ENCODE assay signal across 1 cellular context in genomic region chr4:67049446-67049845, GRCh38.
TF ChIP-seq lines count a peak whose summit lies in the region.

No MANE protein-coding gene starts in this region.

TF ChIP-seq in WTC11, 78 proteins besides CTCF, POLR2A, EP300 and RAD21 (continued from another document):
- no peak for TF ChIP-seq ZNF281 (CRISPR knock-in tag; IDR thresholded peaks at IDR 0.05)
- TF ChIP-seq ZNF138 (CRISPR knock-in tag; conservative IDR thresholded peaks at IDR 0.05): no peak
